Comparison of ENCODE assay signal across 13 cellular contexts in genomic region chr1:145988773-145989172, GRCh38. TPM values are rescaled to one million over a fixed set of nuclear protein-coding genes. Genes with fewer than 3 reads are reported as not detected.
DNase-seq lines count a peak whose midpoint lies in the region; ATAC-seq and TF ChIP-seq lines count a peak whose summit lies in the region.
"Had no signal": no experiment of that assay in that cellular context is flagged by ENCODE, and none has a peak within 500 bp of the region (broad histone marks: within the 10 kb centered on the region; RNA-seq: fewer than 3 reads in every experiment).

No MANE protein-coding gene starts in this region.

- peaks cover 0 to 60% of the 10 kb centered on the region in 2 donors for H3K4me1 ChIP-seq in right atrium auricular region
- peaks cover 29 to 66% of the 10 kb centered on the region in 2 donors for H3K4me1 ChIP-seq in naive thymus-derived CD4-positive, alpha-beta T cell (ENCODE audit: control insufficient read depth in 2 of 2, insufficient read depth in 2 of 2, low read length in 2 of 2)
- H3K4me1 ChIP-seq in upper lobe of right lung: peaks cover 52% of the 10 kb centered on the region

- H3K27ac ChIP-seq in right atrium auricular region (peak overlapping the region; percentile 96 to 98), upper lobe of right lung (peak overlapping the region; percentile 32), dorsolateral prefrontal cortex (peak overlapping the region in 3 of 59 donors; percentile 11 to 39 (median 16))
- H3K27ac ChIP-seq in naive thymus-derived CD4-positive, alpha-beta T cell (ENCODE audit: low read depth, low read length): peak overlapping the region; percentile 30

- no peak overlapping the region for H3K4me3 Mint-ChIP-seq in activated naive CD8-positive, alpha-beta T cell treated with anti-CD3 and anti-CD28 coated beads, Interleukin-2, amount 50 U/mL, for 24 hours
- H3K4me3 Mint-ChIP-seq in naive thymus-derived CD4-positive, alpha-beta T cell: peak overlapping the region; percentile 3 to 81 (median 47)

- peak overlapping the region; percentile 67 for H3K27ac Mint-ChIP-seq in activated naive CD8-positive, alpha-beta T cell treated with anti-CD3 and anti-CD28 coated beads, Interleukin-2, amount 50 U/mL, for 24 hours
- H3K27ac Mint-ChIP-seq in naive thymus-derived CD4-positive, alpha-beta T cell: peak overlapping the region in 8 of 9 donors; percentile 45 to 96 (median 80)

- CTCF ChIA-PET in naive thymus-derived CD4-positive, alpha-beta T cell (lab: Charles Lee): interaction anchor here (1.2 to 12.8 kb wide), 4 partner anchors 9 to 143 kb away, joined by 3 to 193 read pairs (median 6); partner anchors contain the start of gene NUDT17

- peaks cover 19% of the 10 kb centered on the region for H3K36me3 Mint-ChIP-seq in activated naive CD8-positive, alpha-beta T cell treated with anti-CD3 and anti-CD28 coated beads, Interleukin-2, amount 50 U/mL, for 24 hours (ENCODE audit: low read depth)
- peaks cover 12 to 25% (median 23%) of the 10 kb centered on the region in 5 donors for H3K36me3 Mint-ChIP-seq in naive thymus-derived CD4-positive, alpha-beta T cell

- H3K9me3 ChIP-seq in right atrium auricular region (no peaks in the 10 kb centered on the region), upper lobe of right lung (no peaks in the 10 kb centered on the region)
- H3K9me3 ChIP-seq in naive thymus-derived CD4-positive, alpha-beta T cell (ENCODE audit: control insufficient read depth in 2 of 3, low read length in 3 of 3): no peaks in the 10 kb centered on the region
- H3K9me3 ChIP-seq: body of pancreas had no signal

- ATAC-seq in left cardiac atrium (no peak), upper lobe of right lung (peak; percentile 1), HG03108 (IDR thresholded peaks at IDR 0.05; ENCODE audit: unreplicated experiment) (no peak)
- peak; percentile 37 for ATAC-seq in activated naive CD8-positive, alpha-beta T cell treated with anti-CD3 and anti-CD28 coated beads, Interleukin-2, amount 50 U/mL, for 24 hours
- peak; percentile 78 for ATAC-seq in naive thymus-derived CD4-positive, alpha-beta T cell
- ATAC-seq: body of pancreas had no signal

- H3K4me1 Mint-ChIP-seq in activated naive CD8-positive, alpha-beta T cell treated with anti-CD3 and anti-CD28 coated beads, Interleukin-2, amount 50 U/mL, for 24 hours: peaks cover 70% of the 10 kb centered on the region
- H3K4me1 Mint-ChIP-seq in naive thymus-derived CD4-positive, alpha-beta T cell: peaks cover 60 to 71% (median 66%) of the 10 kb centered on the region in 7 donors

- H3K27me3 ChIP-seq in right atrium auricular region (no peaks in the 10 kb centered on the region), upper lobe of right lung (no peaks in the 10 kb centered on the region), dorsolateral prefrontal cortex (no peaks in the 10 kb centered on the region)
- no peaks in the 10 kb centered on the region for H3K27me3 ChIP-seq in naive thymus-derived CD4-positive, alpha-beta T cell (ENCODE audit: control insufficient read depth in 2 of 2, insufficient read depth in 2 of 2, low read length in 2 of 2)
- H3K27me3 ChIP-seq: body of pancreas had no signal

- no peaks in the 10 kb centered on the region for H3K9me3 Mint-ChIP-seq in activated naive CD8-positive, alpha-beta T cell treated with anti-CD3 and anti-CD28 coated beads, Interleukin-2, amount 50 U/mL, for 24 hours
- H3K9me3 Mint-ChIP-seq in naive thymus-derived CD4-positive, alpha-beta T cell: peaks cover 0 to 4% (median 0%) of the 10 kb centered on the region in 11 donors

- intact Hi-C loops in left cardiac atrium (cut with DNase I) (no loop called here), upper lobe of right lung (cut with DNase I) (no loop called here), dorsolateral prefrontal cortex (cut with DNase I) (no loop called here)
- intact Hi-C loops in naive thymus-derived CD4-positive, alpha-beta T cell (cut with micrococcal nuclease): loop anchor here in 1 of 2 donors (1.0 kb wide), 2 partner anchors 8 kb away; partner anchors contain the start of gene TXNIP

- DNase-seq in right atrium auricular region (ENCODE audit: low spot score) (no peak), left cardiac atrium (no peak), upper lobe of right lung (peak; percentile 6), dorsolateral prefrontal cortex (no peak), SKM-1 treated with dmso at 0.1 percent for 144 hours (lab: John Stamatoyannopoulos, UW; ENCODE audit: unreplicated experiment) (no peak)
- no peak for DNase-seq in activated naive CD8-positive, alpha-beta T cell treated with anti-CD3 and anti-CD28 coated beads, Interleukin-2, amount 50 U/mL, for 24 hours
- DNase-seq in naive thymus-derived CD4-positive, alpha-beta T cell: peak in 5 of 9 donors; percentile 47 to 61 (median 55)
- DNase-seq: body of pancreas, NCI-H1092, NCI-H524 treated with DMSO at 0.1 percent for 48 hours had no signal

- H3K27me3 Mint-ChIP-seq in activated naive CD8-positive, alpha-beta T cell treated with anti-CD3 and anti-CD28 coated beads, Interleukin-2, amount 50 U/mL, for 24 hours: no peaks in the 10 kb centered on the region
- H3K27me3 Mint-ChIP-seq in naive thymus-derived CD4-positive, alpha-beta T cell: no peaks in the 10 kb centered on the region

- POLR2A ChIA-PET in naive thymus-derived CD4-positive, alpha-beta T cell (lab: Charles Lee): interaction anchor here (0.7 to 35.8 kb wide), 7 partner anchors 2 to 61 kb away, joined by 3 to 1779 read pairs (median 7); partner anchors contain the start of genes ANKRD34A, HJV, LIX1L and POLR3GL

- H3K36me3 ChIP-seq in right atrium auricular region: peaks cover 19% of the 10 kb centered on the region
- H3K36me3 ChIP-seq in naive thymus-derived CD4-positive, alpha-beta T cell (ENCODE audit: control insufficient read depth in 2 of 3, insufficient read depth in 3 of 3, low read length in 3 of 3): peaks cover 14 to 15% (median 15%) of the 10 kb centered on the region in 3 experiments
- peaks cover 17% of the 10 kb centered on the region for H3K36me3 ChIP-seq in upper lobe of right lung

- TF ChIP-seq CTCF in right atrium auricular region (IDR thresholded peaks at IDR 0.05): no peak
- TF ChIP-seq CTCF in upper lobe of right lung (IDR thresholded peaks at IDR 0.05): no peak
- no peak for TF ChIP-seq CTCF in dorsolateral prefrontal cortex (IDR thresholded peaks at IDR 0.05 in 54 of 56, conservative IDR thresholded peaks at IDR 0.05 in 2 of 56; ENCODE audit: low read depth in 1 of 56, partially characterized antibody in 56 of 56)

- H3K4me3 ChIP-seq in right atrium auricular region (no peak overlapping the region), upper lobe of right lung (no peak overlapping the region), dorsolateral prefrontal cortex (no peak overlapping the region)
- H3K4me3 ChIP-seq in naive thymus-derived CD4-positive, alpha-beta T cell (ENCODE audit: low read length): no peak overlapping the region
- H3K4me3 ChIP-seq: body of pancreas, skin epidermis had no signal

RNA-seq across cellular contexts. Expression of gene TXNIP, which starts 7.6 kb away (rescaled TPM):
- 1,000 to 10,000 TPM in 1 of 2 donors, 100 to 1,000 TPM in 1; 898 to 1,186 TPM for total RNA-seq in right atrium auricular region
- 100 to 1,000 TPM; 602 to 909 TPM for total RNA-seq in left cardiac atrium
- 1,000 to 10,000 TPM in 1 of 5 experiments, 100 to 1,000 TPM in 4; 498 to 1,101 (median 659) TPM for total RNA-seq in naive thymus-derived CD4-positive, alpha-beta T cell
- polyA plus RNA-seq in naive thymus-derived CD4-positive, alpha-beta T cell: 1,000 to 10,000 TPM; 3,808 to 5,430 TPM
- 945 TPM for total RNA-seq in upper lobe of right lung
- total RNA-seq in dorsolateral prefrontal cortex: 100 to 1,000 TPM in 98 of 120 experiments, 10 to 100 TPM in 22; 36.4 to 580 (median 158) TPM

RNA-seq across cellular contexts. Expression of gene POLR3GL, which starts 24.3 kb away (rescaled TPM):
- total RNA-seq in right atrium auricular region: 10 to 100 TPM; 36.4 to 45.2 TPM
- total RNA-seq in left cardiac atrium: 10 to 100 TPM; 38.4 to 45.8 TPM
- 10 to 100 TPM; 20.7 to 37.5 (median 25.5) TPM for total RNA-seq in naive thymus-derived CD4-positive, alpha-beta T cell
- 100 to 1,000 TPM in 1 of 2 donors, 10 to 100 TPM in 1; 99.6 to 113 TPM for polyA plus RNA-seq in naive thymus-derived CD4-positive, alpha-beta T cell
- total RNA-seq in upper lobe of right lung: 21.4 TPM
- 10 to 100 TPM; 13.1 to 24.6 (median 19.0) TPM for total RNA-seq in dorsolateral prefrontal cortex

RNA-seq across cellular contexts. Expression of gene ANKRD34A, which starts 24.4 kb away (rescaled TPM):
- total RNA-seq in right atrium auricular region (1 to 10 TPM; 1.5 to 3.4 TPM), left cardiac atrium (1 to 10 TPM in 1 of 2 donors, under 1 TPM in 1; 0.94 to 1.8 TPM), upper lobe of right lung (0.69 TPM), dorsolateral prefrontal cortex (10 to 100 TPM; 13.4 to 48.3 (median 29.4) TPM)
- total RNA-seq in naive thymus-derived CD4-positive, alpha-beta T cell: 1 to 10 TPM in 3 of 5 experiments, under 1 TPM in 2; 0.54 to 1.5 (median 1.2) TPM
- under 1 TPM; 0.11 to 0.22 TPM for polyA plus RNA-seq in naive thymus-derived CD4-positive, alpha-beta T cell

RNA-seq across cellular contexts. Expression of gene LIX1L, which starts 31.0 kb away (rescaled TPM):
- total RNA-seq in right atrium auricular region (10 to 100 TPM; 26.6 to 36.6 TPM), left cardiac atrium (10 to 100 TPM; 25.7 to 32.3 TPM), upper lobe of right lung (32.8 TPM), dorsolateral prefrontal cortex (10 to 100 TPM; 10.5 to 32.8 (median 17.8) TPM)
- 10 to 100 TPM; 31.6 to 59.2 (median 47.6) TPM for total RNA-seq in naive thymus-derived CD4-positive, alpha-beta T cell
- 10 to 100 TPM; 29.3 to 32.1 TPM for polyA plus RNA-seq in naive thymus-derived CD4-positive, alpha-beta T cell

RNA-seq across cellular contexts. Expression of gene HJV, which starts 32.8 kb away (rescaled TPM):
- 100 to 1,000 TPM in 1 of 2 donors, 10 to 100 TPM in 1; 73.3 to 153 TPM for total RNA-seq in right atrium auricular region
- total RNA-seq in left cardiac atrium: 10 to 100 TPM; 64.5 to 96.1 TPM
- not detected for total RNA-seq in naive thymus-derived CD4-positive, alpha-beta T cell
- polyA plus RNA-seq in naive thymus-derived CD4-positive, alpha-beta T cell: not detected
- not detected for total RNA-seq in upper lobe of right lung
- 1 to 10 TPM in 3 of 120 experiments, under 1 TPM in 39, not detected in 78; 0.20 to 1.2 (median 0.42) TPM for total RNA-seq in dorsolateral prefrontal cortex
- total RNA-seq: activated CD8-positive, alpha-beta memory T cell treated with anti-CD3 and anti-CD28 coated beads for 36 hours; body of pancreas had no signal

Comparison
In these comparisons a context has a peak if more than half of its experiments do, and no peak if none do; other contexts are left out.
1. DNase-seq: peak in naive thymus-derived CD4-positive, alpha-beta T cell (5 of 9) and upper lobe of right lung (single experiment); none in right atrium auricular region (single experiment), left cardiac atrium (single experiment), activated naive CD8-positive, alpha-beta T cell treated with anti-CD3 and anti-CD28 coated beads, Interleukin-2, amount 50 U/mL, for 24 hours (single experiment), dorsolateral prefrontal cortex (0 of 10) and SKM-1 treated with dmso at 0.1 percent for 144 hours (single experiment).
2. ATAC-seq: peak in activated naive CD8-positive, alpha-beta T cell treated with anti-CD3 and anti-CD28 coated beads, Interleukin-2, amount 50 U/mL, for 24 hours (single experiment), naive thymus-derived CD4-positive, alpha-beta T cell (single experiment) and upper lobe of right lung (single experiment); none in left cardiac atrium (0 of 2) and HG03108 (single experiment).